ENCODE assay signal across 13 cellular contexts in genomic region chr1:183027031-183027430, GRCh38. TPM values are rescaled to one million over a fixed set of nuclear protein-coding genes. Genes with fewer than 3 reads are reported as not detected.
A peak's percentile ranks its signal among the peaks of the same experiment; 100 is the strongest.
DNase-seq lines count a peak whose midpoint lies in the region; ATAC-seq, FAIRE-seq and TF ChIP-seq lines count a peak whose summit lies in the region.
"Had no signal": no experiment of that assay in that cellular context is flagged by ENCODE, and none has a peak within 500 bp of the region (broad histone marks: within the 10 kb centered on the region; RNA-seq: fewer than 3 reads in every experiment).

No MANE protein-coding gene starts in this region.

- ATAC-seq in T-cell (replicated peaks in 1 of 4) = no peak
- ATAC-seq: HCT116 had no signal

- H3K9me3 ChIP-seq in endocrine pancreas (ENCODE audit: control insufficient read depth, low read length) = no peaks in the 10 kb centered on the region

- H4K20me1 ChIP-seq in KMS-11 (ENCODE audit: insufficient read depth) = no peaks in the 10 kb centered on the region

- H3K79me2 ChIP-seq in ACC112 (ENCODE audit: control insufficient read depth, insufficient read depth, low read length, unreplicated experiment) (peaks cover 87% of the 10 kb centered on the region), KMS-11 (ENCODE audit: insufficient read depth, low read depth) (peaks cover 10% of the 10 kb centered on the region; the same call in 1 of the 2 replicates)

- peak overlapping the region; percentile 100 for H3K27ac ChIP-seq in ACC112 (ENCODE audit: low read depth, low read length)
- no peak overlapping the region for H3K27ac ChIP-seq in KMS-11

- H3K27me3 Mint-ChIP-seq in neural crest cell (ENCODE audit: low read depth) (no peaks in the 10 kb centered on the region), T-cell (peaks cover 62 to 73% of the 10 kb centered on the region in 2 donors)

- H3K4me1 Mint-ChIP-seq in neural crest cell = peaks cover 67% of the 10 kb centered on the region
- peaks cover 12 to 21% (median 16%) of the 10 kb centered on the region in 3 donors for H3K4me1 Mint-ChIP-seq in T-cell

- CTCF ChIA-PET in T-cell (lab: Charles Lee) = no interaction called here

- TF ChIP-seq CTCF in KMS-11 (conservative IDR thresholded peaks at IDR 0.05; ENCODE audit: low read depth, low read length) (no peak), neural crest cell (conservative IDR thresholded peaks at IDR 0.05) (no peak)

- no peaks in the 10 kb centered on the region for H3K9me3 Mint-ChIP-seq in neural crest cell
- H3K9me3 Mint-ChIP-seq in T-cell = no peaks in the 10 kb centered on the region
- H3K9me3 Mint-ChIP-seq: activated CD4-positive, alpha-beta memory T cell treated with anti-CD3 and anti-CD28 coated beads for 36 hours had no signal

- H3K9ac ChIP-seq in KMS-11 (no peak overlapping the region), endocrine pancreas (ENCODE audit: control insufficient read depth, insufficient read depth, low read length) (no peak overlapping the region)

- H3K4me1 ChIP-seq in ACC112 (ENCODE audit: control insufficient read depth, insufficient read depth, low read length, unreplicated experiment) (peaks cover 54% of the 10 kb centered on the region), KMS-11 (ENCODE audit: low read depth, poor library complexity, severe bottlenecking) (peaks cover 52% of the 10 kb centered on the region), endocrine pancreas (ENCODE audit: control insufficient read depth, insufficient read depth, low read length) (peaks cover 12% of the 10 kb centered on the region)

- H2AFZ ChIP-seq in ACC112 (ENCODE audit: low read length, unreplicated experiment) (no peak overlapping the region), KMS-11 (ENCODE audit: low read depth) (no peak overlapping the region)

- H3K36me3 Mint-ChIP-seq in neural crest cell (ENCODE audit: low read depth) (no peaks in the 10 kb centered on the region), T-cell (no peaks in the 10 kb centered on the region)
- H3K36me3 Mint-ChIP-seq: activated CD4-positive, alpha-beta memory T cell treated with anti-CD3 and anti-CD28 coated beads for 36 hours had no signal

- peak overlapping the region; percentile 95 for H3K4me3 Mint-ChIP-seq in neural crest cell
- H3K4me3 Mint-ChIP-seq in T-cell = no peak overlapping the region
- H3K4me3 Mint-ChIP-seq: activated CD4-positive, alpha-beta memory T cell treated with anti-CD3 and anti-CD28 coated beads for 36 hours; activated naive CD8-positive, alpha-beta T cell had no signal

- peak overlapping the region; percentile 96 for H3K4me3 ChIP-seq in ACC112 (ENCODE audit: low read depth, low read length)
- H3K4me3 ChIP-seq in KMS-11 (IDR thresholded peaks at IDR 0.05; ENCODE audit: insufficient read depth, low read depth, low read length) = no peak overlapping the region
- H3K4me3 ChIP-seq in endocrine pancreas (ENCODE audit: control insufficient read depth, insufficient read depth, low read length) = peak overlapping the region; percentile 89

- H3K27ac Mint-ChIP-seq in neural crest cell (ENCODE audit: unreplicated experiment) = no peak overlapping the region
- no peak overlapping the region for H3K27ac Mint-ChIP-seq in T-cell
- H3K27ac Mint-ChIP-seq: activated CD4-positive, alpha-beta memory T cell treated with anti-CD3 and anti-CD28 coated beads for 36 hours; activated naive CD8-positive, alpha-beta T cell had no signal

- no peak for FAIRE-seq in urothelium cell line (lab: Jason Lieb, UNC)

- peak overlapping the region; percentile 5; the same call in 1 of the 2 replicates for H3K4me2 ChIP-seq in KMS-11

- H3K36me3 ChIP-seq in ACC112 (ENCODE audit: insufficient read depth, low read length) (peaks cover 24% of the 10 kb centered on the region), KMS-11 (ENCODE audit: insufficient read depth) (no peaks in the 10 kb centered on the region), endocrine pancreas (ENCODE audit: control insufficient read depth, insufficient read depth, low read length) (no peaks in the 10 kb centered on the region)

- POLR2A ChIA-PET in T-cell (lab: Charles Lee) = no interaction called here

- DNase-seq in neural crest cell (ENCODE audit: low read depth, low spot score) (no peak), T-cell (no peak), urothelium cell line (ENCODE audit: low spot score) (no peak), T-helper 1 cell (no peak), cerebellar nuclear complex (lab: John Stamatoyannopoulos, UW) (no peak)
- DNase-seq: activated CD4-positive, alpha-beta memory T cell treated with anti-CD3 and anti-CD28 coated beads for 36 hours; C1 segment of cervical spinal cord; NCI-H446 had no signal

- no peaks in the 10 kb centered on the region for H3K27me3 ChIP-seq in ACC112 (ENCODE audit: insufficient read depth, low read length)
- no peaks in the 10 kb centered on the region for H3K27me3 ChIP-seq in KMS-11 (ENCODE audit: insufficient read depth, low read depth)
- H3K27me3 ChIP-seq in endocrine pancreas (ENCODE audit: control insufficient read depth, insufficient read depth, low read length) = no peaks in the 10 kb centered on the region

RNA-seq across cellular contexts. Expression of gene LAMC1, which starts 3.8 kb away (rescaled TPM):
- 82.0 and 85.8 TPM in 2 replicates for total RNA-seq in neural crest cell
- total RNA-seq in T-cell = 1 to 10 TPM in 3 of 5 donors, under 1 TPM in 2; 0.30 to 3.1 (median 2.1) TPM

Comparison
In these comparisons a context has a peak if more than half of its experiments do, and no peak if none do; other contexts are left out.
1. RNA of gene LAMC1, which starts 3.8 kb away (total RNA-seq): 82.0 to 85.8 TPM in neural crest cell; 0.30 to 3.1 TPM in T-cell; every median in the first group is over 10 times any median in the second.